Comparison of ENCODE assay signal across 8 cellular contexts in genomic region chr14:63204407-63205280, GRCh38. TPM values are rescaled to one million over a fixed set of nuclear protein-coding genes. Genes with fewer than 3 reads are reported as not detected.
DNase-seq lines count a peak whose midpoint lies in the region; ATAC-seq and TF ChIP-seq lines count a peak whose summit lies in the region.

Gene RHOJ, plus strand, starts transcription at chr14:63204443. Its CDS starts 427 bp downstream, at chr14:63204870.

- H3K9me3 ChIP-seq in MG63, result no peaks in the 10 kb centered on the region

- H3K36me3 ChIP-seq in MG63, result no peaks in the 10 kb centered on the region

- DNase-seq in MG63 (no peak), caudate nucleus (lab: John Stamatoyannopoulos, UW) (peak in 17 of 61 donors; percentile 2 to 48 (median 11)), left kidney (ENCODE audit: low read depth, low spot score) (peak; percentile 64), GM20000 (ENCODE audit: low spot score) (no peak)
- DNase-seq in activated CD4-positive, alpha-beta T cell treated with anti-CD3 and anti-CD28 coated beads, Interleukin-2, amount 50 U/mL, for 4 hours, result no peak

- H3K4me3 ChIP-seq in MG63, result peak within 1 kb of the TSS; percentile 18

- ATAC-seq in GM19035 (IDR thresholded peaks at IDR 0.05; ENCODE audit: unreplicated experiment) (no peak), GM21360 (IDR thresholded peaks at IDR 0.05; ENCODE audit: unreplicated experiment) (no peak)

- H3K27ac ChIP-seq in caudate nucleus (ENCODE audit: low read depth, low read length) (peak within 1 kb of the TSS; percentile 83), temporal lobe (ENCODE audit: low read depth, low read length) (peak within 1 kb of the TSS; percentile 51)

- no peak for TF ChIP-seq CTCF in GM20000 (IDR thresholded peaks at IDR 0.05; ENCODE audit: extremely low read depth, missing control alignments)

- no peaks in the 10 kb centered on the region for H3K27me3 ChIP-seq in MG63

RNA-seq across cellular contexts. Expression of gene RHOJ, which starts in this region (rescaled TPM):
- total RNA-seq in MG63 (2014; rRNA removed; shearing (Covaris generic); ENCODE audit: low replicate concordance), result not detected in 2 replicates
- 5.9 TPM for total RNA-seq in temporal lobe
